In the genomic region with DNA sequence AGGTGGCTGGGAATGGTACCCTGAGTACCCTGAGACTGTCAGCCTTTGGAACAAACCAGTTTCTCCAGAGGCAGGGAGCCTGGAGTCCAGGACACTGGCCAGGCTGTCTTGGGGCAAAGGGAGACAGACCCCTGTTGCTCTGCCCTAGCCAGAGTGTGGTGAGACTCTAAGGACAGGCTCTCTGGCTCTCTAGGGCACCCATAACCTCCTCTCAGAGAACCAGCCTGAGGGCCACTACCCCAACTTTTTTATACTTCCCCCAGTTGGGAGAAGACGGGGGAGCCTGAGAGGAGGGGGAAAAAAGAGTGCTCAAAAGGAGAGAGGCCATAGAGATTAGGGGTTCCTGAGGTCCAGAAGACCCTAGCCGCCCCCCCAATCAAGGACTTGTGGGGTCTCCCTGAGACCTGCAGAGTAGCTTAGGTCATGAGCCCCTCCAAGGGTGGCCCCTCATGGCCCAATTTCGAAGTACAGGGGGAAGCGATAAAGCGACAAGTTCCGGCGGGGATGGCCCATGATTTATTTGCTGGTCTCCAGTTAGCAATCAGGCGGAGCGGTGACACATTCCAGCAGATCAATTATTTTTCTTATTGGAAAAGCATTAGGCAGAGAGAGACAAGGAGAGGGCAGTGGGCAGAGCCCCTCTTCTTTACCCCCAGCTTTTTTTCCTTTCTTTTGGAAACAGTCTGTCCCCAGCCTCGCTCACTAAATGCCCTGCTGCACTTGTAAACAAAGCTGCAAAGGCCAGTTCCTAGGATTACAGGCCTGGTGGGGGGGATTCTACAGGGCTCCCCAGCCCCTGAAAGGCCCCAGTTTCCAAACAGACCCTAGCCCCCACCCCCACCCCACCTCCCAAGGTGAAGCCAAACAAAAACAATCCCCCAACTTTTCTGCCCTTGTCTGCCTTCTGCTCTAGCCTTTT, we compare ENCODE assay signal across 1 cellular context.
TF ChIP-seq lines count a peak whose summit lies in the region.

No MANE protein-coding gene starts in this region.

TF ChIP-seq in K562, 482 proteins besides CTCF, POLR2A, EP300 and RAD21:
- TF ChIP-seq TBP (optimal IDR thresholded peaks at IDR 0.05; ENCODE audit: low read depth, low read length) (no peak), ZBTB17 (CRISPR knock-in tag; IDR thresholded peaks at IDR 0.05) (no peak), ZNF75A (CRISPR knock-in tag; IDR thresholded peaks at IDR 0.05) (no peak), ZNF318 (IDR thresholded peaks at IDR 0.05; ENCODE audit: borderline replicate concordance in 1 of 2, low read depth in 1 of 2) (no peak), ZKSCAN8 (CRISPR knock-in tag; IDR thresholded peaks at IDR 0.05) (no peak), MEIS2 (IDR thresholded peaks at IDR 0.05; ENCODE audit: partially characterized antibody) (peak; percentile 62), ZBTB7A (IDR thresholded peaks at IDR 0.05; ENCODE audit: borderline replicate concordance, control insufficient read depth, low read depth, low read length) (0 out of 2 replicates have a peak, but pooled peaks have one; percentile 30), ELF1 (tag; IDR thresholded peaks at IDR 0.05) (no peak), MED1 (CRISPR knock-in tag; IDR thresholded peaks at IDR 0.05; ENCODE audit: borderline replicate concordance) (no peak), ZBTB43 (CRISPR knock-in tag; IDR thresholded peaks at IDR 0.05) (no peak), RHOXF2B (CRISPR knock-in tag; conservative IDR thresholded peaks at IDR 0.05) (no peak), ZNF184 (CRISPR knock-in tag; IDR thresholded peaks at IDR 0.05) (no peak), DEAF1 (CRISPR knock-in tag; IDR thresholded peaks at IDR 0.05) (no peak), ZNF232 (CRISPR knock-in tag; IDR thresholded peaks at IDR 0.05) (no peak), FOXK2 (conservative IDR thresholded peaks at IDR 0.05 in 1 of 2, IDR thresholded peaks at IDR 0.05 in 1 of 2; ENCODE audit: low read depth in 2 of 2) (0 out of 4 replicates have a peak, but pooled peaks of 1 of the 2 experiments have one; percentile 13), PKNOX1 (IDR thresholded peaks at IDR 0.05) (peak; percentile 8; the same call in 1 of the 2 replicates), MAZ (CRISPR knock-in tag; conservative IDR thresholded peaks at IDR 0.05 in 1 of 2, IDR thresholded peaks at IDR 0.05 in 1 of 2) (no peak), ZNF277 (CRISPR knock-in tag; IDR thresholded peaks at IDR 0.05; ENCODE audit: borderline replicate concordance) (no peak), MEF2D (tag; conservative IDR thresholded peaks at IDR 0.05; ENCODE audit: low read depth) (no peak), HDAC6 (IDR thresholded peaks at IDR 0.05; ENCODE audit: low read depth, low read length) (no peak), ZNF584 (CRISPR knock-in tag; IDR thresholded peaks at IDR 0.05; ENCODE audit: low read depth) (no peak), TEAD4 (IDR thresholded peaks at IDR 0.05; ENCODE audit: low read length) (no peak), TEAD4 (CRISPR knock-in tag; IDR thresholded peaks at IDR 0.05; ENCODE audit: borderline replicate concordance) (no peak), HNRNPH1 (optimal IDR thresholded peaks at IDR 0.05; ENCODE audit: low read depth, low read length) (no peak)
- TF ChIP-seq, protein P1, sequence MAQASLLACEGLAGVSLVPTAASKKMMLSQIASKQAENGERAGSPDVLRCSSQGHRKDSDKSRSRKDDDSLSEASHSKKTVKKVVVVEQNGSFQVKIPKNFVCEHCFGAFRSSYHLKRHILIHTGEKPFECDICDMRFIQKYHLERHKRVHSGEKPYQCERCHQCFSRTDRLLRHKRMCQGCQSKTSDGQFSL (CRISPR knock-in tag; IDR thresholded peaks at IDR 0.05) = 0 out of 2 replicates have a peak, but pooled peaks have one; percentile 6
- TF ChIP-seq, protein P1 (tag; IDR thresholded peaks at IDR 0.05) = no peak
- TF ChIP-seq, protein P2, sequence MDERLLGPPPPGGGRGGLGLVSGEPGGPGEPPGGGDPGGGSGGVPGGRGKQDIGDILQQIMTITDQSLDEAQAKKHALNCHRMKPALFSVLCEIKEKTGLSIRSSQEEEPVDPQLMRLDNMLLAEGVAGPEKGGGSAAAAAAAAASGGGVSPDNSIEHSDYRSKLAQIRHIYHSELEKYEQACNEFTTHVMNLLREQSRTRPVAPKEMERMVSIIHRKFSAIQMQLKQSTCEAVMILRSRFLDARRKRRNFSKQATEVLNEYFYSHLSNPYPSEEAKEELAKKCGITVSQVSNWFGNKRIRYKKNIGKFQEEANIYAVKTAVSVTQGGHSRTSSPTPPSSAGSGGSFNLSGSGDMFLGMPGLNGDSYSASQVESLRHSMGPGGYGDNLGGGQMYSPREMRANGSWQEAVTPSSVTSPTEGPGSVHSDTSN (CRISPR knock-in tag; IDR thresholded peaks at IDR 0.05; ENCODE audit: low read depth) = no peak
- TF ChIP-seq, protein P2 (tag; conservative IDR thresholded peaks at IDR 0.05; ENCODE audit: low read depth) = peak; percentile 59
TF ChIP-seq in K562: peak in this region for 6.
